19 cellular contexts compared by ENCODE assay signal in the genomic region with DNA sequence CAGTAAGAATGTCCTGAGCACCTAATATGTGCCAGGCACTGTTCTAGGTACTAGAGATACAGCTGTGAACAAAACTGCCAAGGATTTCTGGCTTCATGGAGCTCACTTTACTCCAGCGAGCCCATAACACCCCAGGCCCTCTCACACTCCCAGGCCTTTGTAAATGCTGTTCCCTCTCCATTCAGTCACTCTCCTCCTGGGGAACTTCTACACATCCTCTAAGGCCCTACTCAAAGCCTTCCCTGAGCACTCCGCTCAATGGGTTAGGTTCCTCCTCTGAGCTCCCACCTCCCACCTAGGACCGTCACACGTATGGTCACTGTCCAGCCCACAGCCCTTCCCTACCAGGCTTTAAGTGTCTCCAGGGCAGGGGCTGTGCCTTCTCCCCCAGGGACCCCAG. TPM values are rescaled to one million over a fixed set of nuclear protein-coding genes. Genes with fewer than 3 reads are reported as not detected.
DNase-seq lines count a peak whose midpoint lies in the region; ATAC-seq and TF ChIP-seq lines count a peak whose summit lies in the region.
"Had no signal": no experiment of that assay in that cellular context is flagged by ENCODE, and none has a peak within 500 bp of the region (broad histone marks: within the 10 kb centered on the region; RNA-seq: fewer than 3 reads in every experiment).

No MANE protein-coding gene starts in this region.

- no peak for ATAC-seq in natural killer cell treated with Interleukin-12 subunit alpha and Interleukin-12 subunit beta and Interleukin-15 and Interleukin-18, amount 100 ng/mL, for 72 hours
- ATAC-seq in GM21515 (IDR thresholded peaks at IDR 0.05; ENCODE audit: unreplicated experiment) (no peak), HG03280 (IDR thresholded peaks at IDR 0.05; ENCODE audit: unreplicated experiment) (no peak)
- ATAC-seq: left ventricle myocardium superior had no signal

- H3K27ac Mint-ChIP-seq in HFFc6: peak overlapping the region; percentile 98
- peak overlapping the region; percentile 60 to 68 for H3K27ac Mint-ChIP-seq in natural killer cell treated with Interleukin-12 subunit alpha and Interleukin-12 subunit beta and Interleukin-15 and Interleukin-18, amount 100 ng/mL, for 72 hours

- peak overlapping the region; percentile 79 for H3K4me3 Mint-ChIP-seq in HFFc6
- H3K4me3 Mint-ChIP-seq in natural killer cell treated with Interleukin-12 subunit alpha and Interleukin-12 subunit beta and Interleukin-15 and Interleukin-18, amount 100 ng/mL, for 72 hours: peak overlapping the region; percentile 25
- H3K4me3 Mint-ChIP-seq: H9 had no signal

- H3K36me3 Mint-ChIP-seq in HFFc6 (ENCODE audit: low read depth): peaks cover 19% of the 10 kb centered on the region
- no peaks in the 10 kb centered on the region for H3K36me3 Mint-ChIP-seq in natural killer cell treated with Interleukin-12 subunit alpha and Interleukin-12 subunit beta and Interleukin-15 and Interleukin-18, amount 100 ng/mL, for 72 hours

- no peaks in the 10 kb centered on the region for H3K27me3 ChIP-seq in ACC112 (ENCODE audit: insufficient read depth, low read length)
- no peaks in the 10 kb centered on the region for H3K27me3 ChIP-seq in adipocyte (replicated peaks; ENCODE audit: control insufficient read depth, insufficient read depth, low read length)
- H3K27me3 ChIP-seq: ascending aorta had no signal

- H3K9me3 ChIP-seq in adipocyte (ENCODE audit: control insufficient read depth, low read length): no peaks in the 10 kb centered on the region
- H3K9me3 ChIP-seq: ascending aorta, neutrophil, stomach had no signal

- H3K9me3 Mint-ChIP-seq in HFFc6: no peaks in the 10 kb centered on the region
- H3K9me3 Mint-ChIP-seq in natural killer cell treated with Interleukin-12 subunit alpha and Interleukin-12 subunit beta and Interleukin-15 and Interleukin-18, amount 100 ng/mL, for 72 hours: no peaks in the 10 kb centered on the region
- H3K9me3 Mint-ChIP-seq: H9 had no signal

- H3K9ac ChIP-seq in adipocyte (ENCODE audit: low read length): peak overlapping the region; percentile 74

- H3K36me3 ChIP-seq in ACC112 (ENCODE audit: insufficient read depth, low read length) (no peaks in the 10 kb centered on the region), adipocyte (ENCODE audit: control insufficient read depth, insufficient read depth, low read length, severe bottlenecking) (peaks cover 9% of the 10 kb centered on the region)
- H3K36me3 ChIP-seq: ascending aorta, neutrophil had no signal

- DNase-seq in HFFc6 (no peak), adipocyte (ENCODE audit: low read depth) (no peak), CD1c-positive myeloid dendritic cell (ENCODE audit: extremely low spot score) (no peak), KG1 (lab: John Stamatoyannopoulos, UW) (no peak)
- no peak for DNase-seq in natural killer cell treated with Interleukin-12 subunit alpha and Interleukin-12 subunit beta and Interleukin-15 and Interleukin-18, amount 100 ng/mL, for 72 hours (ENCODE audit: low spot score)
- DNase-seq: activated T-cell treated with anti-CD3 and anti-CD28 coated beads for 4 hours; effector CD8-positive, alpha-beta T cell; H9; left ventricle myocardium superior; stomach had no signal

- peaks cover 72% of the 10 kb centered on the region for H3K4me1 Mint-ChIP-seq in HFFc6 (ENCODE audit: low read depth)
- peaks cover 49 to 50% of the 10 kb centered on the region in 2 donors for H3K4me1 Mint-ChIP-seq in natural killer cell treated with Interleukin-12 subunit alpha and Interleukin-12 subunit beta and Interleukin-15 and Interleukin-18, amount 100 ng/mL, for 72 hours (ENCODE audit: low read depth in 2 of 2)

- H3K27ac ChIP-seq in ACC112 (ENCODE audit: low read depth, low read length): peak overlapping the region; percentile 85
- H3K27ac ChIP-seq: ascending aorta, HL-60, neutrophil, stomach had no signal

- H3K79me2 ChIP-seq in ACC112 (ENCODE audit: control insufficient read depth, insufficient read depth, low read length, unreplicated experiment): no peaks in the 10 kb centered on the region

- peak overlapping the region; percentile 57 for H2AFZ ChIP-seq in ACC112 (ENCODE audit: low read length, unreplicated experiment)

- 0 out of 2 replicates have a peak overlapping the region, but pooled peaks have one; percentile 42 for H3K4me3 ChIP-seq in ACC112 (ENCODE audit: low read depth, low read length)
- H3K4me3 ChIP-seq in adipocyte (ENCODE audit: low read length): no peak overlapping the region
- H3K4me3 ChIP-seq: ascending aorta, stomach had no signal

- H3K4me1 ChIP-seq in ACC112 (ENCODE audit: control insufficient read depth, insufficient read depth, low read length, unreplicated experiment) (peaks cover 35% of the 10 kb centered on the region), adipocyte (ENCODE audit: control insufficient read depth, insufficient read depth, low read length) (peaks cover 44% of the 10 kb centered on the region)
- H3K4me1 ChIP-seq: ascending aorta had no signal

- TF ChIP-seq CTCF in HFFc6 (IDR thresholded peaks at IDR 0.05): no peak

- H3K27me3 Mint-ChIP-seq in HFFc6 (ENCODE audit: insufficient read depth): peaks cover 4% of the 10 kb centered on the region
- H3K27me3 Mint-ChIP-seq in natural killer cell treated with Interleukin-12 subunit alpha and Interleukin-12 subunit beta and Interleukin-15 and Interleukin-18, amount 100 ng/mL, for 72 hours: no peaks in the 10 kb centered on the region

RNA-seq across cellular contexts. Expression of gene SEMA7A, which starts 27.2 kb away (rescaled TPM):
- 100 to 1,000 TPM; 115 to 196 (median 129) TPM for total RNA-seq in HFFc6 (2021; fragmentation: NEBNext Ultra II Directional; extraction: Animal tissue kit (Norgen Biotek cat#: 25700))
- total RNA-seq in natural killer cell treated with Interleukin-12 subunit alpha and Interleukin-12 subunit beta and Interleukin-15 and Interleukin-18, amount 100 ng/mL, for 72 hours: 10 to 100 TPM; 32.1 to 40.8 TPM

RNA-seq across cellular contexts. Expression of gene CYP11A1, which starts 39.1 kb away (rescaled TPM):
- total RNA-seq in HFFc6 (2021; fragmentation: NEBNext Ultra II Directional; extraction: Animal tissue kit (Norgen Biotek cat#: 25700)): under 1 TPM in 4 of 6 experiments, not detected in 2; 0.12 to 0.17 (median 0.14) TPM
- 1 to 10 TPM in 1 of 2 donors, not detected in 1; 1.0 TPM for total RNA-seq in natural killer cell treated with Interleukin-12 subunit alpha and Interleukin-12 subunit beta and Interleukin-15 and Interleukin-18, amount 100 ng/mL, for 72 hours
- total RNA-seq: LHCN-M2, NCI-H460, OCI-LY7 had no signal

RNA-seq across cellular contexts. Expression of gene UBL7, which starts 54.4 kb away (rescaled TPM):
- 10 to 100 TPM; 50.9 to 68.0 (median 60.1) TPM for total RNA-seq in HFFc6 (2021; fragmentation: NEBNext Ultra II Directional; extraction: Animal tissue kit (Norgen Biotek cat#: 25700))
- total RNA-seq in natural killer cell treated with Interleukin-12 subunit alpha and Interleukin-12 subunit beta and Interleukin-15 and Interleukin-18, amount 100 ng/mL, for 72 hours: 10 to 100 TPM; 34.3 to 38.9 TPM
